ENCODE assay signal across 1 cellular context in the genomic region with DNA sequence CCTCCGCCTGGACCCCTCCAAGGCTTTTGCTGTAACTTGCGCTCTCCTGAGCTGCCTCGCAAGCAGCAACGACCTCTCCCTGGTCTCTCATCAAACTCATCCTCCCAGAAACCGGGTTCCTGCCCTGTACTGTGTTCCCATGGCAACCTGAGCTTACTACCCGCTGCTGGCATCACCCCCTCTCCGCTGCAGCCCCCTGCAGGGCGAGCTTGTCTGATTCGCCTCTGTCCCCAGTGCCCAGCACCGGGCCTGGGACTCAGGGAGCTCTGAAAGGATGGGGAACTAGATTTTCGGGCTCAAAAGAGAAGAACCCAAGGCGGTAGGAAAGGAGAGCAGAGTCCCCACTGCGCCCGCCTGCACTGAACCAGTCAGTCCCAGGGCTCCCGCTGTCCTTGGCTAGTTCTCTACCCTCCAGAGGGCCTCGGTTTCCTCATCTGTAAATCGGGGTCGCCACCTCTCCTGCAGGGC.
TF ChIP-seq lines count a peak whose summit lies in the region.

No MANE protein-coding gene starts in this region.

TF ChIP-seq in IMR-90, 13 proteins besides CTCF, POLR2A, EP300 and RAD21:
- no peak for TF ChIP-seq CEBPB (IDR thresholded peaks at IDR 0.05; ENCODE audit: low read depth, low read length)
- no peak for TF ChIP-seq SMC3 (IDR thresholded peaks at IDR 0.05; ENCODE audit: low read depth, low read length)
- TF ChIP-seq, protein P1, sequence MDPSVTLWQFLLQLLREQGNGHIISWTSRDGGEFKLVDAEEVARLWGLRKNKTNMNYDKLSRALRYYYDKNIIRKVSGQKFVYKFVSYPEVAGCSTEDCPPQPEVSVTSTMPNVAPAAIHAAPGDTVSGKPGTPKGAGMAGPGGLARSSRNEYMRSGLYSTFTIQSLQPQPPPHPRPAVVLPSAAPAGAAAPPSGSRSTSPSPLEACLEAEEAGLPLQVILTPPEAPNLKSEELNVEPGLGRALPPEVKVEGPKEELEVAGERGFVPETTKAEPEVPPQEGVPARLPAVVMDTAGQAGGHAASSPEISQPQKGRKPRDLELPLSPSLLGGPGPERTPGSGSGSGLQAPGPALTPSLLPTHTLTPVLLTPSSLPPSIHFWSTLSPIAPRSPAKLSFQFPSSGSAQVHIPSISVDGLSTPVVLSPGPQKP (IDR thresholded peaks at IDR 0.05; ENCODE audit: borderline replicate concordance, low read depth, low read length) = no peak
- TF ChIP-seq NFE2L2 (IDR thresholded peaks at IDR 0.05; ENCODE audit: low read depth, low read length) = no peak
- no peak for TF ChIP-seq MXI1 (IDR thresholded peaks at IDR 0.05; ENCODE audit: borderline replicate concordance, low read depth, low read length)
- TF ChIP-seq MAFK (IDR thresholded peaks at IDR 0.05; ENCODE audit: low read depth, low read length) = no peak
- TF ChIP-seq MAZ (IDR thresholded peaks at IDR 0.05; ENCODE audit: borderline replicate concordance, low read depth, low read length) = no peak
- no peak for TF ChIP-seq RCOR1 (IDR thresholded peaks at IDR 0.05; ENCODE audit: insufficient replicate concordance, low read length)
- no peak for TF ChIP-seq USF2 (IDR thresholded peaks at IDR 0.05; ENCODE audit: low read depth, low read length)
- TF ChIP-seq RFX5 (IDR thresholded peaks at IDR 0.05; ENCODE audit: low read depth, low read length) = no peak
- TF ChIP-seq CHD1 (IDR thresholded peaks at IDR 0.05; ENCODE audit: low read depth, low read length) = no peak
- TF ChIP-seq BHLHE40 (IDR thresholded peaks at IDR 0.05; ENCODE audit: low read depth, low read length) = no peak
- TF ChIP-seq FOS (IDR thresholded peaks at IDR 0.05; ENCODE audit: low read depth, low read length) = no peak
